Comparison of ENCODE assay signal across 8 cellular contexts in genomic region chr10:124539935-124540641, GRCh38.
A peak's percentile ranks its signal among the peaks of the same experiment; 100 is the strongest.
DNase-seq lines count a peak whose midpoint lies in the region; ATAC-seq and TF ChIP-seq lines count a peak whose summit lies in the region.

No MANE protein-coding gene starts in this region.

- H4K20me1 ChIP-seq in neural cell (ENCODE audit: insufficient read depth) = no peaks in the 10 kb centered on the region

- no peak overlapping the region for H3K27ac Mint-ChIP-seq in activated CD8-positive, alpha-beta memory T cell treated with anti-CD3 and anti-CD28 coated beads, Interleukin-2, amount 10 ng/mL, durations not matched to agents 7 days and 5 days
- H3K27ac Mint-ChIP-seq in stimulated activated naive CD8-positive, alpha-beta T cell treated with anti-CD3 and anti-CD28 coated beads, Interleukin-15, amount 100 ng/mL, for 72 hours = peak overlapping the region in 1 of 2 donors; percentile 12

- H3K4me3 ChIP-seq in neural cell (ENCODE audit: low read length) = no peak overlapping the region

- H3K9me3 ChIP-seq in neural cell (ENCODE audit: low read length) = no peaks in the 10 kb centered on the region

- no peaks in the 10 kb centered on the region for H3F3A ChIP-seq in neural cell (ENCODE audit: insufficient read depth, low read length, poor library complexity, severe bottlenecking)

- no peak overlapping the region for H2AFZ ChIP-seq in neural cell (ENCODE audit: low read depth, low read length)

- H3K27me3 Mint-ChIP-seq in activated CD8-positive, alpha-beta memory T cell treated with anti-CD3 and anti-CD28 coated beads, Interleukin-2, amount 10 ng/mL, durations not matched to agents 7 days and 5 days = no peaks in the 10 kb centered on the region
- no peaks in the 10 kb centered on the region for H3K27me3 Mint-ChIP-seq in stimulated activated naive CD8-positive, alpha-beta T cell treated with anti-CD3 and anti-CD28 coated beads, Interleukin-15, amount 100 ng/mL, for 72 hours

- no peak overlapping the region for H3K4me3 Mint-ChIP-seq in activated CD8-positive, alpha-beta memory T cell treated with anti-CD3 and anti-CD28 coated beads, Interleukin-2, amount 10 ng/mL, durations not matched to agents 7 days and 5 days
- peak overlapping the region in 1 of 2 donors; percentile 15 for H3K4me3 Mint-ChIP-seq in stimulated activated naive CD8-positive, alpha-beta T cell treated with anti-CD3 and anti-CD28 coated beads, Interleukin-15, amount 100 ng/mL, for 72 hours

- no peaks in the 10 kb centered on the region for H3K79me2 ChIP-seq in neural cell (replicated peaks; ENCODE audit: insufficient read depth, low read length)

- CTCF ChIA-PET in activated CD8-positive, alpha-beta memory T cell treated with anti-CD3 and anti-CD28 coated beads, Interleukin-2, amount 10 ng/mL, durations not matched to agents 7 days and 5 days (lab: Charles Lee) = interaction anchor here (0.5 to 4.6 kb wide), 16 partner anchors 10 to 471 kb away, joined by 3 to 44 read pairs (median 4); no protein-coding TSS in a partner anchor

- no peaks in the 10 kb centered on the region for H3K36me3 Mint-ChIP-seq in activated CD8-positive, alpha-beta memory T cell treated with anti-CD3 and anti-CD28 coated beads, Interleukin-2, amount 10 ng/mL, durations not matched to agents 7 days and 5 days

- peak; percentile 60 for TF ChIP-seq CTCF in neural cell (IDR thresholded peaks at IDR 0.05; ENCODE audit: poor library complexity, severe bottlenecking)

- H3K27me3 ChIP-seq in neural cell (ENCODE audit: insufficient read depth, low read depth, low read length) = no peaks in the 10 kb centered on the region

- no peaks in the 10 kb centered on the region for H3K9me2 ChIP-seq in neural cell (ENCODE audit: insufficient read depth, low read length)

- H3K9me3 Mint-ChIP-seq in activated CD8-positive, alpha-beta memory T cell treated with anti-CD3 and anti-CD28 coated beads, Interleukin-2, amount 10 ng/mL, durations not matched to agents 7 days and 5 days (ENCODE audit: low read depth) = no peaks in the 10 kb centered on the region
- H3K9me3 Mint-ChIP-seq in stimulated activated naive CD8-positive, alpha-beta T cell treated with anti-CD3 and anti-CD28 coated beads, Interleukin-15, amount 100 ng/mL, for 72 hours = no peaks in the 10 kb centered on the region

- H3K9ac ChIP-seq in neural cell (ENCODE audit: low read length) = no peak overlapping the region

- no peak overlapping the region for H3K27ac ChIP-seq in neural cell (ENCODE audit: low read length)

- H3K4me2 ChIP-seq in neural cell (ENCODE audit: low read length) = no peak overlapping the region

- TF ChIP-seq EP300 in neural cell (conservative IDR thresholded peaks at IDR 0.05; ENCODE audit: poor library complexity, severe bottlenecking) = no peak

- peak; percentile 66 for ATAC-seq in GM19452 (IDR thresholded peaks at IDR 0.05; ENCODE audit: unreplicated experiment)
- ATAC-seq in activated CD8-positive, alpha-beta memory T cell treated with anti-CD3 and anti-CD28 coated beads, Interleukin-2, amount 10 ng/mL, durations not matched to agents 7 days and 5 days = peak; percentile 87
- ATAC-seq in stimulated activated naive CD8-positive, alpha-beta T cell treated with anti-CD3 and anti-CD28 coated beads, Interleukin-15, amount 100 ng/mL, for 72 hours = peak; percentile 74

- H3K36me3 ChIP-seq in neural cell (ENCODE audit: insufficient read depth, low read length) = no peaks in the 10 kb centered on the region

- no peak for TF ChIP-seq POLR2A in erythroblast (IDR thresholded peaks at IDR 0.05; ENCODE audit: low read length)

- peaks cover 7% of the 10 kb centered on the region for H3K4me1 Mint-ChIP-seq in activated CD8-positive, alpha-beta memory T cell treated with anti-CD3 and anti-CD28 coated beads, Interleukin-2, amount 10 ng/mL, durations not matched to agents 7 days and 5 days
- peaks cover 18% of the 10 kb centered on the region for H3K4me1 Mint-ChIP-seq in stimulated activated naive CD8-positive, alpha-beta T cell treated with anti-CD3 and anti-CD28 coated beads, Interleukin-15, amount 100 ng/mL, for 72 hours

- DNase-seq in AG08396 (ENCODE audit: low spot score) = peak; percentile 81
- peak; percentile 24 for DNase-seq in MV-4-11 (lab: John Stamatoyannopoulos, UW)
- peak; percentile 75 for DNase-seq in activated CD8-positive, alpha-beta memory T cell treated with anti-CD3 and anti-CD28 coated beads, Interleukin-2, amount 10 ng/mL, durations not matched to agents 7 days and 5 days
- DNase-seq in erythroblast (lab: John Stamatoyannopoulos, UW) = peak; percentile 59 to 77
- peak; percentile 59 to 64 for DNase-seq in stimulated activated naive CD8-positive, alpha-beta T cell treated with anti-CD3 and anti-CD28 coated beads, Interleukin-15, amount 100 ng/mL, for 72 hours
- no peak for DNase-seq in cerebellar cortex (ENCODE audit: low spot score)

- peak; percentile 64 for TF ChIP-seq RAD21 in neural cell (conservative IDR thresholded peaks at IDR 0.05)

TF ChIP-seq in neural cell, 6 proteins besides CTCF, POLR2A, EP300 and RAD21:
- TF ChIP-seq POLR2AphosphoS5 (IDR thresholded peaks at IDR 0.05) = no peak
- TF ChIP-seq MXI1 (conservative IDR thresholded peaks at IDR 0.05; ENCODE audit: poor library complexity, severe bottlenecking) = no peak
- peak; percentile 64 for TF ChIP-seq SMC3 (conservative IDR thresholded peaks at IDR 0.05; ENCODE audit: poor library complexity)
- TF ChIP-seq EZH2 (IDR thresholded peaks at IDR 0.05; ENCODE audit: borderline replicate concordance, insufficient read depth, low read length, poor library complexity, severe bottlenecking) = no peak
